In the genomic region with DNA sequence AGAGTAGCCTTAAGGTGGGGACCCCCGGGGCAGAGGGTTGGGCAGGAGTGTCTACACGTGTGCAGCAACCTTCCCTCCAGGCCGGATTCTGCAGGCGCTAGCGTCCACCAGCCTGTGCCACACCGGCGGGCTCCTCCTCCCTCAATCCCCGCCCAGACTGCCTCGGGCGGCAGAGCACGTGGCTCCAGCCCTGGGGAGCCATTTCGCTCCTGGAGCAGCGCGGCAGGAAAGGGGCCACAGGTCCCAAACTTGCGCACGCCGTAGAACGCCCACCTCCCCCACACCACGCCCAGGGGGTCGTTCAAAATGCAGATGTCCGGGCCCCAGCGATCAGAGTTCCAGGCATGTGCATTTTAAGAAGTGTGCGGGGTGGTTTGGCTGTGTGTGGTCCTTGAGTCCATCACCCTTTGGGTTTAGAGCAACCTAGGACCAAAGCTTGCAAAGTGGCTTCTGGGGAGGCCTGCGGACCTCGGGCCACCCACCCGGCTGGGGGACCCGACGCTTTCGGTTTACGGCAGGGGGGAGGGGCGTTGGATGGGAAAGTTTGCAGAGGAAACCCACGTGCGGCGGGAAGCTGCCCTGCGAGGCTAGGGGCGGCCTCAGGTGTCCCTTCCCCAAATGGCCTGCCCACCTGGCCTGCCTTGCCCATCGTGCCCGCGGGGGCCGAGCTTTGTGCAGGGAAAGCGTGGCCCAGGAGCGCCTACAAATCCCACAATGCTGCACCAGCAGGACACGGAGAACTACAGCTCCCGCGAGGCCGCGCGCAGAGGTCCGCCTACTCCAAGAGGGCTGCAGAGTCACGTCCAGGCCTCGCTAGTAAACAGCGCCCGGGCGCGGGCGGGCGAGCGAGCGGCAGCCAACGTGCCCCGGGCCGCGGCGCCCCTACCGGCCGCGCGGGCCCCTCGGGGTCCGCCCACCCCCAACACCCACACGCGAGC, we compare ENCODE assay signal across 1 cellular context.
TF ChIP-seq lines count a peak whose summit lies in the region.

No MANE protein-coding gene starts in this region.

TF ChIP-seq in GM12878, 131 proteins besides CTCF, POLR2A, EP300 and RAD21 (continued from another document):
- TF ChIP-seq, protein P1, sequence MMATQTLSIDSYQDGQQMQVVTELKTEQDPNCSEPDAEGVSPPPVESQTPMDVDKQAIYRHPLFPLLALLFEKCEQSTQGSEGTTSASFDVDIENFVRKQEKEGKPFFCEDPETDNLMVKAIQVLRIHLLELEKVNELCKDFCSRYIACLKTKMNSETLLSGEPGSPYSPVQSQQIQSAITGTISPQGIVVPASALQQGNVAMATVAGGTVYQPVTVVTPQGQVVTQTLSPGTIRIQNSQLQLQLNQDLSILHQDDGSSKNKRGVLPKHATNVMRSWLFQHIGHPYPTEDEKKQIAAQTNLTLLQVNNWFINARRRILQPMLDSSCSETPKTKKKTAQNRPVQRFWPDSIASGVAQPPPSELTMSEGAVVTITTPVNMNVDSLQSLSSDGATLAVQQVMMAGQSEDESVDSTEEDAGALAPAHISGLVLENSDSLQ (IDR thresholded peaks at IDR 0.05): no peak
- TF ChIP-seq, protein P2, sequence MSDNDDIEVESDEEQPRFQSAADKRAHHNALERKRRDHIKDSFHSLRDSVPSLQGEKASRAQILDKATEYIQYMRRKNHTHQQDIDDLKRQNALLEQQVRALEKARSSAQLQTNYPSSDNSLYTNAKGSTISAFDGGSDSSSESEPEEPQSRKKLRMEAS (IDR thresholded peaks at IDR 0.05; ENCODE audit: low read depth, low read length): peak; percentile 93
- no peak for TF ChIP-seq CHD4 (IDR thresholded peaks at IDR 0.05)
- no peak for TF ChIP-seq JUND (IDR thresholded peaks at IDR 0.05; ENCODE audit: low read depth, low read length)
- TF ChIP-seq, protein P3, sequence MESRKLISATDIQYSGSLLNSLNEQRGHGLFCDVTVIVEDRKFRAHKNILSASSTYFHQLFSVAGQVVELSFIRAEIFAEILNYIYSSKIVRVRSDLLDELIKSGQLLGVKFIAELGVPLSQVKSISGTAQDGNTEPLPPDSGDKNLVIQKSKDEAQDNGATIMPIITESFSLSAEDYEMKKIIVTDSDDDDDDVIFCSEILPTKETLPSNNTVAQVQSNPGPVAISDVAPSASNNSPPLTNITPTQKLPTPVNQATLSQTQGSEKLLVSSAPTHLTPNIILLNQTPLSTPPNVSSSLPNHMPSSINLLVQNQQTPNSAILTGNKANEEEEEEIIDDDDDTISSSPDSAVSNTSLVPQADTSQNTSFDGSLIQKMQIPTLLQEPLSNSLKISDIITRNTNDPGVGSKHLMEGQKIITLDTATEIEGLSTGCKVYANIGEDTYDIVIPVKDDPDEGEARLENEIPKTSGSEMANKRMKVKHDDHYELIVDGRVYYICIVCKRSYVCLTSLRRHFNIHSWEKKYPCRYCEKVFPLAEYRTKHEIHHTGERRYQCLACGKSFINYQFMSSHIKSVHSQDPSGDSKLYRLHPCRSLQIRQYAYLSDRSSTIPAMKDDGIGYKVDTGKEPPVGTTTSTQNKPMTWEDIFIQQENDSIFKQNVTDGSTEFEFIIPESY (IDR thresholded peaks at IDR 0.05): no peak
- TF ChIP-seq STAT1 (conservative IDR thresholded peaks at IDR 0.05): 0 out of 2 replicates have a peak, but pooled peaks have one; percentile 82
- no peak for TF ChIP-seq ZNF217 (IDR thresholded peaks at IDR 0.05)
- TF ChIP-seq GABPA (IDR thresholded peaks at IDR 0.05; ENCODE audit: low read depth): no peak
- TF ChIP-seq EGR1 (IDR thresholded peaks at IDR 0.05; ENCODE audit: borderline replicate concordance in 1 of 2, low read depth in 2 of 2, low read length in 2 of 2): peak in 1 of 2 experiments; percentile 77; a peak in 2 of 3 replicates
- peak; percentile 59 for TF ChIP-seq NR2C1 (IDR thresholded peaks at IDR 0.05)
- peak; percentile 51; the same call in 1 of the 2 replicates for TF ChIP-seq BACH1 (IDR thresholded peaks at IDR 0.05; ENCODE audit: borderline replicate concordance)
- no peak for TF ChIP-seq SUPT20H (IDR thresholded peaks at IDR 0.05; ENCODE audit: borderline replicate concordance, control insufficient read depth, low read depth, low read length)
- TF ChIP-seq, protein P4, sequence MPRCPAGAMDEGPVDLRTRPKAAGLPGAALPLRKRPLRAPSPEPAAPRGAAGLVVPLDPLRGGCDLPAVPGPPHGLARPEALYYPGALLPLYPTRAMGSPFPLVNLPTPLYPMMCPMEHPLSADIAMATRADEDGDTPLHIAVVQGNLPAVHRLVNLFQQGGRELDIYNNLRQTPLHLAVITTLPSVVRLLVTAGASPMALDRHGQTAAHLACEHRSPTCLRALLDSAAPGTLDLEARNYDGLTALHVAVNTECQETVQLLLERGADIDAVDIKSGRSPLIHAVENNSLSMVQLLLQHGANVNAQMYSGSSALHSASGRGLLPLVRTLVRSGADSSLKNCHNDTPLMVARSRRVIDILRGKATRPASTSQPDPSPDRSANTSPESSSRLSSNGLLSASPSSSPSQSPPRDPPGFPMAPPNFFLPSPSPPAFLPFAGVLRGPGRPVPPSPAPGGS (IDR thresholded peaks at IDR 0.05; ENCODE audit: borderline replicate concordance, insufficient read depth, low read depth, low read length, poor library complexity, severe bottlenecking): no peak
- TF ChIP-seq ATF7 (IDR thresholded peaks at IDR 0.05; ENCODE audit: low read depth): no peak
- TF ChIP-seq, protein P5, sequence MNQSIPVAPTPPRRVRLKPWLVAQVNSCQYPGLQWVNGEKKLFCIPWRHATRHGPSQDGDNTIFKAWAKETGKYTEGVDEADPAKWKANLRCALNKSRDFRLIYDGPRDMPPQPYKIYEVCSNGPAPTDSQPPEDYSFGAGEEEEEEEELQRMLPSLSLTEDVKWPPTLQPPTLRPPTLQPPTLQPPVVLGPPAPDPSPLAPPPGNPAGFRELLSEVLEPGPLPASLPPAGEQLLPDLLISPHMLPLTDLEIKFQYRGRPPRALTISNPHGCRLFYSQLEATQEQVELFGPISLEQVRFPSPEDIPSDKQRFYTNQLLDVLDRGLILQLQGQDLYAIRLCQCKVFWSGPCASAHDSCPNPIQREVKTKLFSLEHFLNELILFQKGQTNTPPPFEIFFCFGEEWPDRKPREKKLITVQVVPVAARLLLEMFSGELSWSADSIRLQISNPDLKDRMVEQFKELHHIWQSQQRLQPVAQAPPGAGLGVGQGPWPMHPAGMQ (IDR thresholded peaks at IDR 0.05; ENCODE audit: borderline replicate concordance): no peak
- TF ChIP-seq, protein P6, sequence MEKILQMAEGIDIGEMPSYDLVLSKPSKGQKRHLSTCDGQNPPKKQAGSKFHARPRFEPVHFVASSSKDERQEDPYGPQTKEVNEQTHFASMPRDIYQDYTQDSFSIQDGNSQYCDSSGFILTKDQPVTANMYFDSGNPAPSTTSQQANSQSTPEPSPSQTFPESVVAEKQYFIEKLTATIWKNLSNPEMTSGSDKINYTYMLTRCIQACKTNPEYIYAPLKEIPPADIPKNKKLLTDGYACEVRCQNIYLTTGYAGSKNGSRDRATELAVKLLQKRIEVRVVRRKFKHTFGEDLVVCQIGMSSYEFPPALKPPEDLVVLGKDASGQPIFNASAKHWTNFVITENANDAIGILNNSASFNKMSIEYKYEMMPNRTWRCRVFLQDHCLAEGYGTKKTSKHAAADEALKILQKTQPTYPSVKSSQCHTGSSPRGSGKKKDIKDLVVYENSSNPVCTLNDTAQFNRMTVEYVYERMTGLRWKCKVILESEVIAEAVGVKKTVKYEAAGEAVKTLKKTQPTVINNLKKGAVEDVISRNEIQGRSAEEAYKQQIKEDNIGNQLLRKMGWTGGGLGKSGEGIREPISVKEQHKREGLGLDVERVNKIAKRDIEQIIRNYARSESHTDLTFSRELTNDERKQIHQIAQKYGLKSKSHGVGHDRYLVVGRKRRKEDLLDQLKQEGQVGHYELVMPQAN (conservative IDR thresholded peaks at IDR 0.05): peak; percentile 19
- TF ChIP-seq SMC3 (IDR thresholded peaks at IDR 0.05; ENCODE audit: borderline replicate concordance, low read length): no peak
- peak; percentile 51 for TF ChIP-seq MEF2B (IDR thresholded peaks at IDR 0.05; ENCODE audit: partially characterized antibody, poor library complexity, severe bottlenecking)
- no peak; the same call in 1 of the 2 replicates for TF ChIP-seq ZNF207 (IDR thresholded peaks at IDR 0.05; ENCODE audit: borderline replicate concordance)
- no peak for TF ChIP-seq MTA2 (IDR thresholded peaks at IDR 0.05; ENCODE audit: low read depth)
- no peak for TF ChIP-seq BMI1 (IDR thresholded peaks at IDR 0.05; ENCODE audit: borderline replicate concordance)
- TF ChIP-seq RUNX3 (IDR thresholded peaks at IDR 0.05; ENCODE audit: low read length): peak; percentile 35; the same call in 1 of the 2 replicates
- peak; percentile 20; the same call in 1 of the 2 replicates for TF ChIP-seq SREBF1 (IDR thresholded peaks at IDR 0.05; ENCODE audit: low read length)
- peak; percentile 89 for TF ChIP-seq SIX5 (IDR thresholded peaks at IDR 0.05; ENCODE audit: low read depth, low read length, severe bottlenecking)
- TF ChIP-seq, protein P7, sequence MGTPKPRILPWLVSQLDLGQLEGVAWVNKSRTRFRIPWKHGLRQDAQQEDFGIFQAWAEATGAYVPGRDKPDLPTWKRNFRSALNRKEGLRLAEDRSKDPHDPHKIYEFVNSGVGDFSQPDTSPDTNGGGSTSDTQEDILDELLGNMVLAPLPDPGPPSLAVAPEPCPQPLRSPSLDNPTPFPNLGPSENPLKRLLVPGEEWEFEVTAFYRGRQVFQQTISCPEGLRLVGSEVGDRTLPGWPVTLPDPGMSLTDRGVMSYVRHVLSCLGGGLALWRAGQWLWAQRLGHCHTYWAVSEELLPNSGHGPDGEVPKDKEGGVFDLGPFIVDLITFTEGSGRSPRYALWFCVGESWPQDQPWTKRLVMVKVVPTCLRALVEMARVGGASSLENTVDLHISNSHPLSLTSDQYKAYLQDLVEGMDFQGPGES (IDR thresholded peaks at IDR 0.05): no peak
- no peak for TF ChIP-seq EZH2 (IDR thresholded peaks at IDR 0.05; ENCODE audit: borderline replicate concordance, control insufficient read depth, low read depth, low read length)
- TF ChIP-seq SMAD1 (IDR thresholded peaks at IDR 0.05; ENCODE audit: low read depth, partially characterized antibody): no peak
- TF ChIP-seq SMARCA5 (IDR thresholded peaks at IDR 0.05): peak; percentile 61; the same call in 1 of the 2 replicates
- peak in 1 of 2 experiments; percentile 18; a peak in 1 of 4 replicates for TF ChIP-seq IKZF2 (IDR thresholded peaks at IDR 0.05)
- no peak for TF ChIP-seq RBBP5 (conservative IDR thresholded peaks at IDR 0.05)
- peak; percentile 93 for TF ChIP-seq HCFC1 (IDR thresholded peaks at IDR 0.05; ENCODE audit: low read length)
- no peak for TF ChIP-seq ETV6 (conservative IDR thresholded peaks at IDR 0.05 in 1 of 2, IDR thresholded peaks at IDR 0.05 in 1 of 2; ENCODE audit: borderline replicate concordance in 1 of 2, low read depth in 1 of 2)
- TF ChIP-seq SRF (IDR thresholded peaks at IDR 0.05; ENCODE audit: low read depth in 2 of 2, low read length in 2 of 2): no peak
- TF ChIP-seq MEF2A (IDR thresholded peaks at IDR 0.05; ENCODE audit: insufficient read depth, low read depth, low read length): no peak
